2 cellular contexts compared by ENCODE assay signal in genomic region chr3:99703535-99703934, GRCh38.
TF ChIP-seq lines count a peak whose summit lies in the region.

No MANE protein-coding gene starts in this region.

TF ChIP-seq in IMR-90, 13 proteins besides CTCF, POLR2A, EP300 and RAD21:
- TF ChIP-seq RCOR1 (IDR thresholded peaks at IDR 0.05; ENCODE audit: insufficient replicate concordance, low read length) (no peak), RFX5 (IDR thresholded peaks at IDR 0.05; ENCODE audit: low read depth, low read length) (no peak), BHLHE40 (IDR thresholded peaks at IDR 0.05; ENCODE audit: low read depth, low read length) (no peak), NFE2L2 (IDR thresholded peaks at IDR 0.05; ENCODE audit: low read depth, low read length) (no peak), MAZ (IDR thresholded peaks at IDR 0.05; ENCODE audit: borderline replicate concordance, low read depth, low read length) (no peak), CHD1 (IDR thresholded peaks at IDR 0.05; ENCODE audit: low read depth, low read length) (no peak), ELK1 (IDR thresholded peaks at IDR 0.05; ENCODE audit: borderline replicate concordance, low read depth, low read length) (no peak), FOS (IDR thresholded peaks at IDR 0.05; ENCODE audit: low read depth, low read length) (no peak), MXI1 (IDR thresholded peaks at IDR 0.05; ENCODE audit: borderline replicate concordance, low read depth, low read length) (no peak), USF2 (IDR thresholded peaks at IDR 0.05; ENCODE audit: low read depth, low read length) (no peak), MAFK (IDR thresholded peaks at IDR 0.05; ENCODE audit: low read depth, low read length) (no peak), CEBPB (IDR thresholded peaks at IDR 0.05; ENCODE audit: low read depth, low read length) (no peak), SMC3 (IDR thresholded peaks at IDR 0.05; ENCODE audit: low read depth, low read length) (no peak)

TF ChIP-seq in endothelial cell of umbilical vein, 7 proteins besides CTCF, POLR2A, EP300 and RAD21:
- TF ChIP-seq JUN (IDR thresholded peaks at IDR 0.05; ENCODE audit: borderline replicate concordance, insufficient read depth, insufficient read length, low read depth) (no peak), GATA2 (IDR thresholded peaks at IDR 0.05; ENCODE audit: insufficient read depth, insufficient read length, low read depth, low read length) (no peak), FOS (IDR thresholded peaks at IDR 0.05; ENCODE audit: borderline replicate concordance, insufficient read depth, low read length) (no peak), MYC (IDR thresholded peaks at IDR 0.05; ENCODE audit: low read depth, low read length) (no peak), POLR2AphosphoS5 (IDR thresholded peaks at IDR 0.05; ENCODE audit: insufficient read depth, low read depth, low read length) (no peak), EZH2 (IDR thresholded peaks at IDR 0.05; ENCODE audit: borderline replicate concordance, low read depth, low read length, severe bottlenecking) (no peak), MAX (IDR thresholded peaks at IDR 0.05; ENCODE audit: insufficient read depth, insufficient read length) (no peak)
